Comparison of ENCODE assay signal across 23 cellular contexts in genomic region chr6:38164131-38164481, GRCh38.
"Had no signal": no experiment of that assay in that cellular context is flagged by ENCODE, and none has a peak within 500 bp of the region (broad histone marks: within the 10 kb centered on the region; RNA-seq: fewer than 3 reads in every experiment).

No MANE protein-coding gene starts in this region.

- ATAC-seq: body of pancreas; lower lobe of right lung; mucosa of descending colon; stimulated activated naive CD8-positive, alpha-beta T cell treated with anti-CD3 and anti-CD28 coated beads, Interleukin-15, Interleukin-2, amounts not matched to agents 100 U/mL and 50 U/mL, for 24 hours had no signal

- H3K27ac ChIP-seq: body of pancreas, cardiac muscle cell, lower lobe of right lung, neural progenitor cell, spleen, thyroid gland had no signal

- H3K4me1 ChIP-seq: lower lobe of right lung, thyroid gland had no signal

- H3K36me3 ChIP-seq: cardiac muscle cell, lower lobe of right lung, neural progenitor cell, thyroid gland had no signal

- H2AFZ ChIP-seq: neural progenitor cell had no signal

- H3K27me3 Mint-ChIP-seq: activated naive CD8-positive, alpha-beta T cell treated with anti-CD3 and anti-CD28 coated beads, Interleukin-2, amount 10 ng/mL, durations not matched to agents 7 days and 5 days; dendritic cell treated with granulocyte-macrophage colony-stimulating factor and Interleukin-4, amounts not matched to agents 40 ng/mL and 50 ng/mL, for 4 days; naive B cell had no signal

- H3K4me1 Mint-ChIP-seq: activated naive CD8-positive, alpha-beta T cell treated with anti-CD3 and anti-CD28 coated beads, Interleukin-2, amount 10 ng/mL, durations not matched to agents 7 days and 5 days had no signal

- H3K4me2 ChIP-seq: neural progenitor cell had no signal

- H3K4me3 Mint-ChIP-seq: activated naive CD8-positive, alpha-beta T cell treated with anti-CD3 and anti-CD28 coated beads, Interleukin-2, amount 10 ng/mL, durations not matched to agents 7 days and 5 days; dendritic cell treated with granulocyte-macrophage colony-stimulating factor and Interleukin-4, amounts not matched to agents 40 ng/mL and 50 ng/mL, for 4 days; naive B cell; neural progenitor cell had no signal

- DNase-seq: activated CD4-positive, alpha-beta T cell treated with anti-CD3 and anti-CD28 coated beads for 1 hour; activated CD4-positive, alpha-beta T cell treated with anti-CD3 and anti-CD28 coated beads, Interleukin-2, amount 50 U/mL, for 1 hour; activated gamma-delta T cell treated with Interleukin-2 at 50 U/mL for 16 hours; activated naive CD8-positive, alpha-beta T cell treated with anti-CD3 and anti-CD28 coated beads, Interleukin-2, amount 10 ng/mL, durations not matched to agents 7 days and 5 days; activated T-cell treated with anti-CD3 and anti-CD28 coated beads, Interleukin-2, amount 50 U/mL, for 1 hour; effector CD4-positive, alpha-beta T cell; erythroblast; foreskin fibroblast; hippocampal formation; lower lobe of right lung; mesendoderm; naive B cell; spleen; stimulated activated CD4-positive, alpha-beta T cell treated with anti-CD3 and anti-CD28 coated beads, Interleukin-4, amount 100 ng/mL, for 24 hours; stimulated activated naive CD8-positive, alpha-beta T cell treated with anti-CD3 and anti-CD28 coated beads, Interleukin-15, Interleukin-2, amounts not matched to agents 100 U/mL and 50 U/mL, for 24 hours; T-helper 9 cell had no signal

- H3K4me3 ChIP-seq: body of pancreas, cardiac muscle cell, lower lobe of right lung, mucosa of descending colon, neural progenitor cell, spleen, thyroid gland had no signal

- H3K27me3 ChIP-seq: body of pancreas, cardiac muscle cell, neural progenitor cell, spleen, thyroid gland had no signal

- H3K9me3 ChIP-seq: body of pancreas, lower lobe of right lung, mucosa of descending colon, spleen, thyroid gland had no signal

- FAIRE-seq: endometrium had no signal

- H3K27ac Mint-ChIP-seq: activated naive CD8-positive, alpha-beta T cell treated with anti-CD3 and anti-CD28 coated beads, Interleukin-2, amount 10 ng/mL, durations not matched to agents 7 days and 5 days; dendritic cell treated with granulocyte-macrophage colony-stimulating factor and Interleukin-4, amounts not matched to agents 40 ng/mL and 50 ng/mL, for 4 days; neural progenitor cell had no signal

- H3K9me3 Mint-ChIP-seq: activated naive CD8-positive, alpha-beta T cell treated with anti-CD3 and anti-CD28 coated beads, Interleukin-2, amount 10 ng/mL, durations not matched to agents 7 days and 5 days; dendritic cell treated with granulocyte-macrophage colony-stimulating factor and Interleukin-4, amounts not matched to agents 40 ng/mL and 50 ng/mL, for 4 days had no signal
